13 cellular contexts compared by ENCODE assay signal in the genomic region with DNA sequence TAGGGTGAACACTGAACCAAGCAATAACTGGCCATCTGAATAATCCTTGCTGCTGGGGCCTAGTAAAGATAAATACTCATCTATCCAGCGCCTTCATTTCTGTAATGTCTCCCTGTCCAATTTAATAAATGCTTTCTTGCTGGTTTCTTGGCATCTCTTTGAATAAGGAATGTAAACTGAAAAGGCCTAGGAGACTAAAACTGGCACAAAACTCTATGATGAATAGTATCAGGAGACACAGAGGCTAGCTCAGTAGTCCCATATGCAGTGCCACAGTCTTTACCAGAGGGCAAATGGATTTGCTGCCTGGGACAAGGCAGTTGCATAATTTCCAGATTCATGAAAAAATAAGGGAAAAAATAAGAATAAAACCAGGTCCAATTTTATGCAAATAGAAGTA.
DNase-seq lines count a peak whose midpoint lies in the region; ATAC-seq and TF ChIP-seq lines count a peak whose summit lies in the region.
"Had no signal": no experiment of that assay in that cellular context is flagged by ENCODE, and none has a peak within 500 bp of the region (broad histone marks: within the 10 kb centered on the region; RNA-seq: fewer than 3 reads in every experiment).

No MANE protein-coding gene starts in this region.

- H3K4me3 ChIP-seq in AG10803 (ENCODE audit: low read length) (no peak overlapping the region), fibroblast of pulmonary artery (replicated peaks; ENCODE audit: low read depth, low read length) (no peak overlapping the region), skeletal muscle cell (ENCODE audit: low read depth, low read length) (no peak overlapping the region)

- peak; percentile 73 for DNase-seq in AG10803 (ENCODE audit: low read depth)
- DNase-seq in NCI-H226 = peak; percentile 29
- DNase-seq in fibroblast of pulmonary artery (ENCODE audit: low read depth) = peak; percentile 25
- DNase-seq in skeletal muscle cell (ENCODE audit: low read depth) = peak; percentile 8
- DNase-seq in CD1c-positive myeloid dendritic cell (ENCODE audit: extremely low spot score) = no peak
- no peak for DNase-seq in left colon
- DNase-seq: AML-193, Caco-2, DMS53, HCEC 1CT, NCI-H187 treated with DMSO at 0.1 percent for 48 hours, Right ventricle myocardium superior had no signal

- TF ChIP-seq CTCF in AG10803 (conservative IDR thresholded peaks at IDR 0.05; ENCODE audit: low read length) (no peak), fibroblast of pulmonary artery (IDR thresholded peaks at IDR 0.05; ENCODE audit: low read length, missing control alignments) (no peak)

- intact Hi-C loops in left colon (cut with DNase I, micrococcal nuclease) = loop anchor here in 1 of 2 donors (10.0 kb wide), 1 partner anchor 299 kb away; no protein-coding TSS in a partner anchor

- no peak for ATAC-seq in GM21526 (IDR thresholded peaks at IDR 0.05; ENCODE audit: low FRiP score, unreplicated experiment)
- ATAC-seq in left colon = no peak

Comparison
In these comparisons a context has a peak if more than half of its experiments do, and no peak if none do; other contexts are left out.
1. DNase-seq: peak in AG10803 (single experiment), NCI-H226 (single experiment), fibroblast of pulmonary artery (single experiment) and skeletal muscle cell (single experiment); none in CD1c-positive myeloid dendritic cell (single experiment) and left colon (0 of 2).